Comparison of ENCODE assay signal across 1 cellular context in genomic region chr6:291697-292505, GRCh38.
TF ChIP-seq lines count a peak whose summit lies in the region.

A gene with protein sequence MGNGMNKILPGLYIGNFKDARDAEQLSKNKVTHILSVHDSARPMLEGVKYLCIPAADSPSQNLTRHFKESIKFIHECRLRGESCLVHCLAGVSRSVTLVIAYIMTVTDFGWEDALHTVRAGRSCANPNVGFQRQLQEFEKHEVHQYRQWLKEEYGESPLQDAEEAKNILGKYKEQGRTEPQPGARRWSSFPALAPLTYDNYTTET (plus strand): TSS chr6:292487. CDS start chr6:292540, 53 bp downstream.

TF ChIP-seq in HepG2, 621 proteins besides CTCF, POLR2A, EP300 and RAD21 (continued from another document and continues in another):
- TF ChIP-seq, protein P1, sequence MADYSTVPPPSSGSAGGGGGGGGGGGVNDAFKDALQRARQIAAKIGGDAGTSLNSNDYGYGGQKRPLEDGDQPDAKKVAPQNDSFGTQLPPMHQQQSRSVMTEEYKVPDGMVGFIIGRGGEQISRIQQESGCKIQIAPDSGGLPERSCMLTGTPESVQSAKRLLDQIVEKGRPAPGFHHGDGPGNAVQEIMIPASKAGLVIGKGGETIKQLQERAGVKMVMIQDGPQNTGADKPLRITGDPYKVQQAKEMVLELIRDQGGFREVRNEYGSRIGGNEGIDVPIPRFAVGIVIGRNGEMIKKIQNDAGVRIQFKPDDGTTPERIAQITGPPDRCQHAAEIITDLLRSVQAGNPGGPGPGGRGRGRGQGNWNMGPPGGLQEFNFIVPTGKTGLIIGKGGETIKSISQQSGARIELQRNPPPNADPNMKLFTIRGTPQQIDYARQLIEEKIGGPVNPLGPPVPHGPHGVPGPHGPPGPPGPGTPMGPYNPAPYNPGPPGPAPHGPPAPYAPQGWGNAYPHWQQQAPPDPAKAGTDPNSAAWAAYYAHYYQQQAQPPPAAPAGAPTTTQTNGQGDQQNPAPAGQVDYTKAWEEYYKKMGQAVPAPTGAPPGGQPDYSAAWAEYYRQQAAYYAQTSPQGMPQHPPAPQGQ (CRISPR knock-in tag; IDR thresholded peaks at IDR 0.05; ENCODE audit: borderline replicate concordance) = no peak
- no peak for TF ChIP-seq TARDBP (CRISPR knock-in tag; IDR thresholded peaks at IDR 0.05)
- no peak for TF ChIP-seq ATAD3A (CRISPR knock-in tag; IDR thresholded peaks at IDR 0.05)
- TF ChIP-seq ZNF253 (CRISPR knock-in tag; IDR thresholded peaks at IDR 0.05; ENCODE audit: borderline replicate concordance) = no peak
- TF ChIP-seq ZNF143 (CRISPR knock-in tag; IDR thresholded peaks at IDR 0.05) = no peak; the same call in 1 of the 2 replicates
- TF ChIP-seq, protein P2, sequence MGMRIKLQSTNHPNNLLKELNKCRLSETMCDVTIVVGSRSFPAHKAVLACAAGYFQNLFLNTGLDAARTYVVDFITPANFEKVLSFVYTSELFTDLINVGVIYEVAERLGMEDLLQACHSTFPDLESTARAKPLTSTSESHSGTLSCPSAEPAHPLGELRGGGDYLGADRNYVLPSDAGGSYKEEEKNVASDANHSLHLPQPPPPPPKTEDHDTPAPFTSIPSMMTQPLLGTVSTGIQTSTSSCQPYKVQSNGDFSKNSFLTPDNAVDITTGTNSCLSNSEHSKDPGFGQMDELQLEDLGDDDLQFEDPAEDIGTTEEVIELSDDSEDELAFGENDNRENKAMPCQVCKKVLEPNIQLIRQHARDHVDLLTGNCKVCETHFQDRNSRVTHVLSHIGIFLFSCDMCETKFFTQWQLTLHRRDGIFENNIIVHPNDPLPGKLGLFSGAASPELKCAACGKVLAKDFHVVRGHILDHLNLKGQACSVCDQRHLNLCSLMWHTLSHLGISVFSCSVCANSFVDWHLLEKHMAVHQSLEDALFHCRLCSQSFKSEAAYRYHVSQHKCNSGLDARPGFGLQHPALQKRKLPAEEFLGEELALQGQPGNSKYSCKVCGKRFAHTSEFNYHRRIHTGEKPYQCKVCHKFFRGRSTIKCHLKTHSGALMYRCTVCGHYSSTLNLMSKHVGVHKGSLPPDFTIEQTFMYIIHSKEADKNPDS (CRISPR knock-in tag; IDR thresholded peaks at IDR 0.05) = no peak; the same call in none of the 2 replicates
- TF ChIP-seq, protein P3, sequence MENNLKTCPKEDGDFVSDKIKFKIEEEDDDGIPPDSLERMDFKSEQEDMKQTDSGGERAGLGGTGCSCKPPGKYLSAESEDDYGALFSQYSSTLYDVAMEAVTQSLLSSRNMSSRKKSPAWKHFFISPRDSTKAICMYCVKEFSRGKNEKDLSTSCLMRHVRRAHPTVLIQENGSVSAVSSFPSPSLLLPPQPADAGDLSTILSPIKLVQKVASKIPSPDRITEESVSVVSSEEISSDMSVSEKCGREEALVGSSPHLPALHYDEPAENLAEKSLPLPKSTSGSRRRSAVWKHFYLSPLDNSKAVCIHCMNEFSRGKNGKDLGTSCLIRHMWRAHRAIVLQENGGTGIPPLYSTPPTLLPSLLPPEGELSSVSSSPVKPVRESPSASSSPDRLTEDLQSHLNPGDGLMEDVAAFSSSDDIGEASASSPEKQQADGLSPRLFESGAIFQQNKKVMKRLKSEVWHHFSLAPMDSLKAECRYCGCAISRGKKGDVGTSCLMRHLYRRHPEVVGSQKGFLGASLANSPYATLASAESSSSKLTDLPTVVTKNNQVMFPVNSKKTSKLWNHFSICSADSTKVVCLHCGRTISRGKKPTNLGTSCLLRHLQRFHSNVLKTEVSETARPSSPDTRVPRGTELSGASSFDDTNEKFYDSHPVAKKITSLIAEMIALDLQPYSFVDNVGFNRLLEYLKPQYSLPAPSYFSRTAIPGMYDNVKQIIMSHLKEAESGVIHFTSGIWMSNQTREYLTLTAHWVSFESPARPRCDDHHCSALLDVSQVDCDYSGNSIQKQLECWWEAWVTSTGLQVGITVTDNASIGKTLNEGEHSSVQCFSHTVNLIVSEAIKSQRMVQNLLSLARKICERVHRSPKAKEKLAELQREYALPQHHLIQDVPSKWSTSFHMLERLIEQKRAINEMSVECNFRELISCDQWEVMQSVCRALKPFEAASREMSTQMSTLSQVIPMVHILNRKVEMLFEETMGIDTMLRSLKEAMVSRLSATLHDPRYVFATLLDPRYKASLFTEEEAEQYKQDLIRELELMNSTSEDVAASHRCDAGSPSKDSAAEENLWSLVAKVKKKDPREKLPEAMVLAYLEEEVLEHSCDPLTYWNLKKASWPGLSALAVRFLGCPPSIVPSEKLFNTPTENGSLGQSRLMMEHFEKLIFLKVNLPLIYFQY (CRISPR knock-in tag; IDR thresholded peaks at IDR 0.05; ENCODE audit: borderline replicate concordance) = no peak
- no peak for TF ChIP-seq ZNF326 (CRISPR knock-in tag; IDR thresholded peaks at IDR 0.05; ENCODE audit: borderline replicate concordance)
- TF ChIP-seq TCF12 (IDR thresholded peaks at IDR 0.05) = no peak
- no peak for TF ChIP-seq TCF12 (CRISPR knock-in tag; IDR thresholded peaks at IDR 0.05)
- TF ChIP-seq, protein P4, sequence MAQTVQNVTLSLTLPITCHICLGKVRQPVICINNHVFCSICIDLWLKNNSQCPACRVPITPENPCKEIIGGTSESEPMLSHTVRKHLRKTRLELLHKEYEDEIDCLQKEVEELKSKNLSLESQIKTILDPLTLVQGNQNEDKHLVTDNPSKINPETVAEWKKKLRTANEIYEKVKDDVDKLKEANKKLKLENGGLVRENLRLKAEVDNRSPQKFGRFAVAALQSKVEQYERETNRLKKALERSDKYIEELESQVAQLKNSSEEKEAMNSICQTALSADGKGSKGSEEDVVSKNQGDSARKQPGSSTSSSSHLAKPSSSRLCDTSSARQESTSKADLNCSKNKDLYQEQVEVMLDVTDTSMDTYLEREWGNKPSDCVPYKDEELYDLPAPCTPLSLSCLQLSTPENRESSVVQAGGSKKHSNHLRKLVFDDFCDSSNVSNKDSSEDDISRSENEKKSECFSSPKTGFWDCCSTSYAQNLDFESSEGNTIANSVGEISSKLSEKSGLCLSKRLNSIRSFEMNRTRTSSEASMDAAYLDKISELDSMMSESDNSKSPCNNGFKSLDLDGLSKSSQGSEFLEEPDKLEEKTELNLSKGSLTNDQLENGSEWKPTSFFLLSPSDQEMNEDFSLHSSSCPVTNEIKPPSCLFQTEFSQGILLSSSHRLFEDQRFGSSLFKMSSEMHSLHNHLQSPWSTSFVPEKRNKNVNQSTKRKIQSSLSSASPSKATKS (CRISPR knock-in tag; IDR thresholded peaks at IDR 0.05) = no peak
- TF ChIP-seq ZSCAN12 (CRISPR knock-in tag; IDR thresholded peaks at IDR 0.05) = peak; percentile 64
- no peak for TF ChIP-seq SOX5 (CRISPR knock-in tag; IDR thresholded peaks at IDR 0.05; ENCODE audit: borderline replicate concordance)
- no peak; the same call in 1 of the 2 replicates for TF ChIP-seq ZNF879 (CRISPR knock-in tag; IDR thresholded peaks at IDR 0.05)
- no peak for TF ChIP-seq RBAK (CRISPR knock-in tag; IDR thresholded peaks at IDR 0.05)
- TF ChIP-seq ZNF589 (CRISPR knock-in tag; conservative IDR thresholded peaks at IDR 0.05) = no peak
- no peak for TF ChIP-seq SMARCC2 (IDR thresholded peaks at IDR 0.05)
- peak; percentile 34; the same call in 1 of the 2 replicates for TF ChIP-seq IRF2 (CRISPR knock-in tag; IDR thresholded peaks at IDR 0.05)
- no peak for TF ChIP-seq ZNF580 (CRISPR knock-in tag; IDR thresholded peaks at IDR 0.05; ENCODE audit: borderline replicate concordance, low read depth)
- peak; percentile 2; the same call in 1 of the 2 replicates for TF ChIP-seq IKZF5 (CRISPR knock-in tag; IDR thresholded peaks at IDR 0.05)
- TF ChIP-seq FOSL1 (CRISPR knock-in tag; IDR thresholded peaks at IDR 0.05; ENCODE audit: borderline replicate concordance) = no peak
- TF ChIP-seq ZNF207 (IDR thresholded peaks at IDR 0.05; ENCODE audit: borderline replicate concordance) = no peak
- no peak for TF ChIP-seq ZKSCAN8 (CRISPR knock-in tag; IDR thresholded peaks at IDR 0.05; ENCODE audit: borderline replicate concordance)
- no peak for TF ChIP-seq ATF1 (CRISPR knock-in tag; IDR thresholded peaks at IDR 0.05)
- TF ChIP-seq, protein P5, sequence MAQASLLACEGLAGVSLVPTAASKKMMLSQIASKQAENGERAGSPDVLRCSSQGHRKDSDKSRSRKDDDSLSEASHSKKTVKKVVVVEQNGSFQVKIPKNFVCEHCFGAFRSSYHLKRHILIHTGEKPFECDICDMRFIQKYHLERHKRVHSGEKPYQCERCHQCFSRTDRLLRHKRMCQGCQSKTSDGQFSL (CRISPR knock-in tag; IDR thresholded peaks at IDR 0.05) = no peak
- TF ChIP-seq AGO1 (IDR thresholded peaks at IDR 0.05; ENCODE audit: low read depth, low read length, poor library complexity, severe bottlenecking) = no peak
- no peak for TF ChIP-seq CENPBD1 (CRISPR knock-in tag; IDR thresholded peaks at IDR 0.05; ENCODE audit: borderline replicate concordance, low read depth)
- TF ChIP-seq ZNF547 (CRISPR knock-in tag; IDR thresholded peaks at IDR 0.05) = peak; percentile 71; the same call in 1 of the 2 replicates
- TF ChIP-seq ZNF724P (CRISPR knock-in tag; IDR thresholded peaks at IDR 0.05; ENCODE audit: borderline replicate concordance) = peak; percentile 50; the same call in 1 of the 2 replicates
- no peak for TF ChIP-seq ZNF3 (CRISPR knock-in tag; IDR thresholded peaks at IDR 0.05)
- no peak; the same call in 1 of the 2 replicates for TF ChIP-seq ZNF841 (CRISPR knock-in tag; IDR thresholded peaks at IDR 0.05; ENCODE audit: borderline replicate concordance)
- TF ChIP-seq ZNF280B (CRISPR knock-in tag; IDR thresholded peaks at IDR 0.05; ENCODE audit: borderline replicate concordance) = no peak; the same call in 1 of the 2 replicates
- TF ChIP-seq, protein P6, sequence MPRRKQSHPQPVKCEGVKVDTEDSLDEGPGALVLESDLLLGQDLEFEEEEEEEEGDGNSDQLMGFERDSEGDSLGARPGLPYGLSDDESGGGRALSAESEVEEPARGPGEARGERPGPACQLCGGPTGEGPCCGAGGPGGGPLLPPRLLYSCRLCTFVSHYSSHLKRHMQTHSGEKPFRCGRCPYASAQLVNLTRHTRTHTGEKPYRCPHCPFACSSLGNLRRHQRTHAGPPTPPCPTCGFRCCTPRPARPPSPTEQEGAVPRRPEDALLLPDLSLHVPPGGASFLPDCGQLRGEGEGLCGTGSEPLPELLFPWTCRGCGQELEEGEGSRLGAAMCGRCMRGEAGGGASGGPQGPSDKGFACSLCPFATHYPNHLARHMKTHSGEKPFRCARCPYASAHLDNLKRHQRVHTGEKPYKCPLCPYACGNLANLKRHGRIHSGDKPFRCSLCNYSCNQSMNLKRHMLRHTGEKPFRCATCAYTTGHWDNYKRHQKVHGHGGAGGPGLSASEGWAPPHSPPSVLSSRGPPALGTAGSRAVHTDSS (CRISPR knock-in tag; conservative IDR thresholded peaks at IDR 0.05) = no peak
- no peak; the same call in 1 of the 2 replicates for TF ChIP-seq TMF1 (CRISPR knock-in tag; IDR thresholded peaks at IDR 0.05; ENCODE audit: low read depth)
- no peak for TF ChIP-seq ZNF30 (CRISPR knock-in tag; IDR thresholded peaks at IDR 0.05)
- no peak; the same call in 1 of the 2 replicates for TF ChIP-seq ZZZ3 (CRISPR knock-in tag; IDR thresholded peaks at IDR 0.05; ENCODE audit: borderline replicate concordance)
- TF ChIP-seq MATR3 (CRISPR knock-in tag; IDR thresholded peaks at IDR 0.05) = no peak
- 0 out of 2 replicates have a peak, but pooled peaks have one; percentile 55 for TF ChIP-seq MAZ (IDR thresholded peaks at IDR 0.05; ENCODE audit: borderline replicate concordance, low read depth, low read length)
- TF ChIP-seq MAZ (CRISPR knock-in tag; IDR thresholded peaks at IDR 0.05; ENCODE audit: low read depth) = peak; percentile 80; the same call in 1 of the 2 replicates
- peak; percentile 5; the same call in 1 of the 2 replicates for TF ChIP-seq CBX5 (CRISPR knock-in tag; IDR thresholded peaks at IDR 0.05; ENCODE audit: borderline replicate concordance)
- TF ChIP-seq SALL2 (CRISPR knock-in tag; IDR thresholded peaks at IDR 0.05) = 0 out of 2 replicates have a peak, but pooled peaks have one; percentile 13
- TF ChIP-seq ZNF83 (CRISPR knock-in tag; IDR thresholded peaks at IDR 0.05; ENCODE audit: borderline replicate concordance) = no peak
- no peak for TF ChIP-seq MAFF (IDR thresholded peaks at IDR 0.05; ENCODE audit: low read depth, low read length)
- peak; percentile 43 for TF ChIP-seq HNRNPK (IDR thresholded peaks at IDR 0.05; ENCODE audit: low read depth, low read length, poor library complexity, severe bottlenecking)
- peak; percentile 41; the same call in 1 of the 2 replicates for TF ChIP-seq KDM5B (CRISPR knock-in tag; IDR thresholded peaks at IDR 0.05; ENCODE audit: borderline replicate concordance)
- TF ChIP-seq GPN1 (CRISPR knock-in tag; IDR thresholded peaks at IDR 0.05; ENCODE audit: borderline replicate concordance) = peak; percentile 89; the same call in 1 of the 2 replicates
- TF ChIP-seq ARNT (IDR thresholded peaks at IDR 0.05) = no peak
- 0 out of 2 replicates have a peak, but pooled peaks have one; percentile 61 for TF ChIP-seq EED (CRISPR knock-in tag; IDR thresholded peaks at IDR 0.05)
- TF ChIP-seq ZFP82 (CRISPR knock-in tag; IDR thresholded peaks at IDR 0.05; ENCODE audit: borderline replicate concordance) = peak; percentile 5; the same call in 1 of the 2 replicates
- TF ChIP-seq, protein P7, sequence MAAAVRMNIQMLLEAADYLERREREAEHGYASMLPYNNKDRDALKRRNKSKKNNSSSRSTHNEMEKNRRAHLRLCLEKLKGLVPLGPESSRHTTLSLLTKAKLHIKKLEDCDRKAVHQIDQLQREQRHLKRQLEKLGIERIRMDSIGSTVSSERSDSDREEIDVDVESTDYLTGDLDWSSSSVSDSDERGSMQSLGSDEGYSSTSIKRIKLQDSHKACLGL (CRISPR knock-in tag; IDR thresholded peaks at IDR 0.05) = no peak
- TF ChIP-seq KDM3A (CRISPR knock-in tag; IDR thresholded peaks at IDR 0.05; ENCODE audit: low read depth) = no peak
